12 cellular contexts compared by ENCODE assay signal in genomic region chr7:116028808-116029207, GRCh38. TPM values are rescaled to one million over a fixed set of nuclear protein-coding genes. Genes with fewer than 3 reads are reported as not detected.
DNase-seq lines count a peak whose midpoint lies in the region; ATAC-seq and TF ChIP-seq lines count a peak whose summit lies in the region.
"Had no signal": no experiment of that assay in that cellular context is flagged by ENCODE, and none has a peak within 500 bp of the region (broad histone marks: within the 10 kb centered on the region; RNA-seq: fewer than 3 reads in every experiment).

No MANE protein-coding gene starts in this region.

- no peak for TF ChIP-seq CTCF in lower lobe of right lung (IDR thresholded peaks at IDR 0.05)

- ATAC-seq in GM18873 (IDR thresholded peaks at IDR 0.05; ENCODE audit: low FRiP score, unreplicated experiment) (peak; percentile 63), GM21737 (IDR thresholded peaks at IDR 0.05; ENCODE audit: unreplicated experiment) (peak; percentile 67), HG03354 (IDR thresholded peaks at IDR 0.05; ENCODE audit: poor library complexity, severe bottlenecking, unreplicated experiment) (peak; percentile 63), lower lobe of right lung (no peak), esophagus mucosa (no peak)

- no peaks in the 10 kb centered on the region for H3K4me1 ChIP-seq in lower lobe of right lung
- no peaks in the 10 kb centered on the region for H3K4me1 ChIP-seq in effector memory CD4-positive, alpha-beta T cell (ENCODE audit: control insufficient read depth, insufficient read depth, low read length, poor library complexity, severe bottlenecking)

- no peaks in the 10 kb centered on the region for H3K9me3 ChIP-seq in lower lobe of right lung
- H3K9me3 ChIP-seq in effector memory CD4-positive, alpha-beta T cell (ENCODE audit: control insufficient read depth, low read length), result no peaks in the 10 kb centered on the region

- intact Hi-C loops in lower lobe of right lung (cut with DNase I), result no loop called here

- no peaks in the 10 kb centered on the region for H3K36me3 ChIP-seq in lower lobe of right lung
- no peaks in the 10 kb centered on the region for H3K36me3 ChIP-seq in effector memory CD4-positive, alpha-beta T cell (ENCODE audit: control insufficient read depth, insufficient read depth, low read length)

- DNase-seq in lower lobe of right lung (no peak), NCI-H748 (lab: John Stamatoyannopoulos, UW; ENCODE audit: unreplicated experiment) (no peak), NCI-H1417 (lab: John Stamatoyannopoulos, UW) (no peak)
- DNase-seq in effector memory CD4-positive, alpha-beta T cell, result no peak
- DNase-seq: activated CD4-positive, CD25-positive, alpha-beta regulatory T cell treated with anti-CD3 and anti-CD28 coated beads, Interleukin-2, amount 50 U/mL, for 72 hours; DMS153; effector CD4-positive, alpha-beta T cell; GOT3 had no signal

- no peaks in the 10 kb centered on the region for H3K27me3 ChIP-seq in lower lobe of right lung (ENCODE audit: low read depth)
- no peaks in the 10 kb centered on the region for H3K27me3 ChIP-seq in effector memory CD4-positive, alpha-beta T cell (replicated peaks; ENCODE audit: control insufficient read depth, insufficient read depth, low read length, poor library complexity, severe bottlenecking)

- H3K4me3 ChIP-seq in lower lobe of right lung, result peak overlapping the region; percentile 36
- no peak overlapping the region for H3K4me3 ChIP-seq in effector memory CD4-positive, alpha-beta T cell (ENCODE audit: insufficient read depth, low read depth, low read length, poor library complexity, severe bottlenecking)

- peak overlapping the region; percentile 7 for H3K27ac ChIP-seq in lower lobe of right lung
- H3K27ac ChIP-seq in effector memory CD4-positive, alpha-beta T cell (ENCODE audit: insufficient read depth, low read length, poor library complexity, severe bottlenecking), result no peak overlapping the region

RNA-seq across cellular contexts. Expression of gene TFEC, which starts 1.8 kb away (rescaled TPM):
- 41.9 TPM for total RNA-seq in lower lobe of right lung
- 0.56 TPM for total RNA-seq in esophagus mucosa

Comparison
In these comparisons a context has a peak if more than half of its experiments do, and no peak if none do; other contexts are left out.
1. ATAC-seq: peak in GM18873 (single experiment), GM21737 (single experiment) and HG03354 (single experiment); none in lower lobe of right lung (0 of 2) and esophagus mucosa (single experiment).
2. RNA of gene TFEC, which starts 1.8 kb away (total RNA-seq): 41.9 TPM in lower lobe of right lung (single experiment); 0.56 TPM in esophagus mucosa (single experiment); every median in the first group is over 10 times any median in the second.